Comparison of ENCODE assay signal across 18 cellular contexts in genomic region chr5:14505310-14506140, GRCh38.
A peak's percentile ranks its signal among the peaks of the same experiment; 100 is the strongest.
DNase-seq lines count a peak whose midpoint lies in the region; ATAC-seq and TF ChIP-seq lines count a peak whose summit lies in the region.
"Had no signal": no experiment of that assay in that cellular context is flagged by ENCODE, and none has a peak within 500 bp of the region (broad histone marks: within the 10 kb centered on the region; RNA-seq: fewer than 3 reads in every experiment).

No MANE protein-coding gene starts in this region.

- DNase-seq in NCI-H82 (lab: John Stamatoyannopoulos, UW) (peak; percentile 35), NCI-H82 treated with DMSO at 0.1 percent for 48 hours (lab: John Stamatoyannopoulos, UW; ENCODE audit: unreplicated experiment) (no peak), NT2/D1 (ENCODE audit: low read depth, low spot score) (peak; percentile 5), epithelial cell of proximal tubule (ENCODE audit: low read depth) (no peak), sciatic nerve (ENCODE audit: low spot score) (no peak), Kasumi-1 (lab: John Stamatoyannopoulos, UW) (no peak)
- DNase-seq: 8988T; activated naive CD8-positive, alpha-beta T cell treated with anti-CD3 and anti-CD28 coated beads, Interleukin-2, amount 50 U/mL, for 24 hours; CD4-positive, CD25-positive, alpha-beta regulatory T cell; DND-41; immature natural killer cell; naive thymus-derived CD4-positive, alpha-beta T cell; NCI-H2107; spleen; transverse colon had no signal

- no peaks in the 10 kb centered on the region for H3K9me3 ChIP-seq in NT2/D1 (ENCODE audit: insufficient read depth, low read length)
- H3K9me3 ChIP-seq: spleen, transverse colon had no signal

- peaks cover 73% of the 10 kb centered on the region for H3K36me3 ChIP-seq in NT2/D1 (ENCODE audit: insufficient read depth, insufficient read length, low read length)

- peak; percentile 30 for TF ChIP-seq CTCF in epithelial cell of proximal tubule (conservative IDR thresholded peaks at IDR 0.05; ENCODE audit: low read depth, low read length)

- peak; percentile 6 for ATAC-seq in sciatic nerve
- ATAC-seq in GM21381 (IDR thresholded peaks at IDR 0.05; ENCODE audit: unreplicated experiment) = no peak
- ATAC-seq in GM18909 (IDR thresholded peaks at IDR 0.05; ENCODE audit: poor library complexity, unreplicated experiment) = no peak
- ATAC-seq: activated naive CD8-positive, alpha-beta T cell treated with anti-CD3 and anti-CD28 coated beads, Interleukin-2, amount 50 U/mL, for 24 hours had no signal

- no peak overlapping the region for H3K9ac ChIP-seq in NT2/D1 (ENCODE audit: insufficient read length, low read depth)

- H3K27me3 ChIP-seq in NT2/D1 (ENCODE audit: insufficient read depth, insufficient read length) = no peaks in the 10 kb centered on the region
- H3K27me3 ChIP-seq: spleen, transverse colon had no signal

- intact Hi-C loops in sciatic nerve (cut with DNase I) = no loop called here

- no peaks in the 10 kb centered on the region for H3K4me1 ChIP-seq in NT2/D1 (ENCODE audit: insufficient read depth, insufficient read length)
- H3K4me1 ChIP-seq: transverse colon had no signal

- H3K4me3 ChIP-seq in NT2/D1 (ENCODE audit: insufficient read length, low read depth) = no peak overlapping the region
- H3K4me3 ChIP-seq in epithelial cell of proximal tubule (ENCODE audit: low read depth, low read length) = no peak overlapping the region
- H3K4me3 ChIP-seq: lung, spleen, transverse colon had no signal

Comparison
In these comparisons a context has a peak if more than half of its experiments do, and no peak if none do; other contexts are left out.
1. DNase-seq: peak in NCI-H82 (single experiment) and NT2/D1 (single experiment); none in NCI-H82 treated with DMSO at 0.1 percent for 48 hours (single experiment), epithelial cell of proximal tubule (single experiment), sciatic nerve (single experiment) and Kasumi-1 (0 of 2).